In genomic region chr3:62777130-62777529, GRCh38 we compare ENCODE assay signal across 3 cellular contexts.
"Had no signal": no experiment of that assay in that cellular context is flagged by ENCODE, and none has a peak within 500 bp of the region (broad histone marks: within the 10 kb centered on the region; RNA-seq: fewer than 3 reads in every experiment).

No MANE protein-coding gene starts in this region.

- ATAC-seq: GM12878 had no signal

- DNase-seq: GDM1, GF-D8 had no signal

- H3K4me3 ChIP-seq: GM12878 had no signal
